ENCODE assay signal across 14 cellular contexts in the genomic region with DNA sequence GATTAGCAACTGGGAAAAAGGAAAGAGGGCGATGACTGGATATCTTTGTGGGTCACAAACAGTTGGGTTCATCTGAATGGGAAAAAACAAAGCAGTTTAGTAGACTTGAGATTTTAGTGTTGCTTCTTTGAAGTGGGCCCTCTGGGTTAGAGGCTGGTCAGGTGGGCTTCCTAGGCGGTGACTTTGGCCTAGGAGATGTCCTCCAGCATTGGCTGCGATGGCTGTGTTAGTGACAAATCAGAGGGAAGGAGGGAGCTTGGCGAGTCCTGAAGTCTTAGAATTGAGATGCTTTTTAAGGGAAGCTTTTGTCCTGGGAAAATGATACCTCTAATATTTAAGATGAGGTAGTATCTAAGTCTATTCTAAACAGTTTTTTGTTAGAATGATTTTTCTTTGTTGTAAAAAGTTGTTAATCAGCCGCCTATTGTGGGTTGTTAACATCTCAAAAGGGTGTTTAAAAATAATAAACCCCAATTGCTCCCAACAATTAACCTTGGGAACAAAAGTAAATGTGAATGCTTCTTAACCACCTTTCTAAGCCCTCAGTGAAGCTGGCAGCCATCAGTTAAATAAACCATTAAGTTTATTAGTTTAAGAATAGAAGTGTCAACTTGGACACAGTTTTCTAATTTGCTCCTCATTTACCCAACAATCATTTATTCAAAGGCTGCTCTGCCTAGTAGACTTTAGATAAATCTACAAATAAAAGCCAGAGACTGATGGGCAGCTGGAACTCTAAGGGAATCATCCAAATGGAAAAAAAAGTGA. TPM values are rescaled to one million over a fixed set of nuclear protein-coding genes. Genes with fewer than 3 reads are reported as not detected.
DNase-seq lines count a peak whose midpoint lies in the region; ATAC-seq, FAIRE-seq and TF ChIP-seq lines count a peak whose summit lies in the region.
"Had no signal": no experiment of that assay in that cellular context is flagged by ENCODE, and none has a peak within 500 bp of the region (broad histone marks: within the 10 kb centered on the region; RNA-seq: fewer than 3 reads in every experiment).

No MANE protein-coding gene starts in this region.

- H3K4me1 ChIP-seq in ES-I3 (ENCODE audit: insufficient read depth, low read length) = peaks cover 81% of the 10 kb centered on the region
- peaks cover 55% of the 10 kb centered on the region for H3K4me1 ChIP-seq in PC-3 (ENCODE audit: insufficient read depth, low read length)
- peaks cover 22% of the 10 kb centered on the region for H3K4me1 ChIP-seq in hepatocyte (ENCODE audit: insufficient read depth)
- H3K4me1 ChIP-seq in small intestine (ENCODE audit: control insufficient read depth in 2 of 2, insufficient read depth in 1 of 2, low read depth in 1 of 2, low read length in 1 of 2) = peaks cover 0 to 9% of the 10 kb centered on the region in 2 donors
- no peaks in the 10 kb centered on the region for H3K4me1 ChIP-seq in testis

- TF ChIP-seq POLR2A in testis (IDR thresholded peaks at IDR 0.05) = no peak

- peak overlapping the region; percentile 37 for H3K9ac ChIP-seq in ES-I3 (ENCODE audit: low read depth, low read length)
- H3K9ac ChIP-seq in PC-3 (ENCODE audit: low read length) = peak overlapping the region; percentile 75

- H3K79me2 ChIP-seq in PC-3 (ENCODE audit: low read length) = peaks cover 34% of the 10 kb centered on the region
- H3K79me2 ChIP-seq in hepatocyte = peaks cover 27% of the 10 kb centered on the region

- ATAC-seq in PC-3 (no peak), esophagus mucosa (no peak)

- H3K36me3 ChIP-seq in ES-I3 (ENCODE audit: insufficient read depth, low read length) (peaks cover 4% of the 10 kb centered on the region; the same call in 1 of the 2 replicates), PC-3 (ENCODE audit: low read depth, low read length) (0 out of 2 replicates have a peak, but pooled peaks cover 7% of the 10 kb centered on the region), hepatocyte (replicated peaks; ENCODE audit: insufficient read depth, low read depth) (no peaks in the 10 kb centered on the region), small intestine (ENCODE audit: control insufficient read depth in 2 of 2, insufficient read depth in 2 of 2, low read length in 2 of 2) (no peaks in the 10 kb centered on the region), testis (ENCODE audit: low read depth, missing control alignments) (no peaks in the 10 kb centered on the region)
- H3K36me3 ChIP-seq: MG63 had no signal

- CTCF ChIA-PET in PC-3 (lab: Charles Lee) = interaction anchor here (0.9 kb wide), 1 partner anchor 188 kb away, joined by 18 read pairs; no protein-coding TSS in a partner anchor

- DNase-seq in PC-3 = no peak
- no peak for DNase-seq in hepatocyte (ENCODE audit: low spot score)
- no peak for DNase-seq in small intestine
- no peak for DNase-seq in caudate nucleus (lab: John Stamatoyannopoulos, UW)
- DNase-seq in testis = no peak
- no peak for DNase-seq in activated gamma-delta T cell treated with Interleukin-2 at 50 U/mL for 16 hours
- DNase-seq: activated CD4-positive, alpha-beta T cell treated with anti-CD3 and anti-CD28 coated beads, Interleukin-2, amount 50 U/mL, for 48 hours; activated effector memory CD4-positive, alpha-beta T cell treated with Interleukin-2 at 50 U/mL for 16 hours; CD4-positive, CD25-positive, alpha-beta regulatory T cell; MG63 had no signal

- TF ChIP-seq CTCF in PC-3 (conservative IDR thresholded peaks at IDR 0.05; ENCODE audit: low read depth, low read length) (no peak), hepatocyte (IDR thresholded peaks at IDR 0.05; ENCODE audit: poor library complexity) (no peak), testis (IDR thresholded peaks at IDR 0.05) (no peak)

- H3K4me2 ChIP-seq in PC-3 (ENCODE audit: low read length) (peak overlapping the region; percentile 78), hepatocyte (no peak overlapping the region)

- POLR2A ChIA-PET in PC-3 (lab: Charles Lee; ENCODE audit: unreplicated experiment) = interaction anchor here (0.6 to 1.2 kb wide), 2 partner anchors 12 to 20 kb away, joined by 4 to 5 read pairs; no protein-coding TSS in a partner anchor

- H3K4me3 ChIP-seq in PC-3 (ENCODE audit: low read length) = no peak overlapping the region
- no peak overlapping the region for H3K4me3 ChIP-seq in hepatocyte
- H3K4me3 ChIP-seq in small intestine (ENCODE audit: low read depth in 1 of 2, low read length in 2 of 2) = no peak overlapping the region
- H3K4me3 ChIP-seq in testis = no peak overlapping the region
- H3K4me3 ChIP-seq: MG63 had no signal

- no TSS peak for BruUV-seq in PC-3 (replicated peaks; lab: Mats Ljungman, UMichigan)

- intact Hi-C loops in PC-3 (cut with micrococcal nuclease) (no loop called here), testis (cut with DNase I; ENCODE audit: low total_unique reads) (no loop called here)

- peaks cover 8% of the 10 kb centered on the region for H3F3A ChIP-seq in PC-3 (ENCODE audit: low read length, unreplicated experiment)

- peak overlapping the region; percentile 99 for H3K27ac ChIP-seq in PC-3 (ENCODE audit: low read length)
- peak overlapping the region; percentile 87 for H3K27ac ChIP-seq in hepatocyte
- H3K27ac ChIP-seq in small intestine (ENCODE audit: low read depth in 1 of 2, low read length in 1 of 2) = peak overlapping the region; percentile 93
- no peak overlapping the region for H3K27ac ChIP-seq in caudate nucleus (ENCODE audit: low read depth, low read length)
- H3K27ac ChIP-seq in testis = no peak overlapping the region

- FAIRE-seq in small intestine (lab: Jason Lieb, UNC) = no peak
- FAIRE-seq: endometrium had no signal

- H3K9me2 ChIP-seq in PC-3 (replicated peaks; ENCODE audit: low read length) (no peaks in the 10 kb centered on the region), hepatocyte (replicated peaks; ENCODE audit: insufficient read depth) (no peaks in the 10 kb centered on the region)

- H3K9me3 ChIP-seq in ES-I3 (ENCODE audit: control insufficient read depth, insufficient read depth, low read length) (no peaks in the 10 kb centered on the region), PC-3 (ENCODE audit: low read length) (no peaks in the 10 kb centered on the region), hepatocyte (ENCODE audit: low read depth) (no peaks in the 10 kb centered on the region), small intestine (ENCODE audit: control insufficient read depth, low read depth) (no peaks in the 10 kb centered on the region), testis (no peaks in the 10 kb centered on the region)
- H3K9me3 ChIP-seq: MG63 had no signal

- WGBS in hepatocyte (ENCODE audit: low lambda C conversion rate, missing lambda C conversion rate) = 67% methylated on average over 5 of the region's 5 CpGs
- WGBS in small intestine, 3 donors = 63 to 85% (median 80%) methylated on average over 5 of the region's 5 CpGs
- WGBS in testis, 2 donors = 81 to 84% methylated on average over 4 to 5 of the region's 5 CpGs

- H2AFZ ChIP-seq in PC-3 (ENCODE audit: low read length) (no peak overlapping the region), hepatocyte (no peak overlapping the region)

- no peaks in the 10 kb centered on the region for H4K20me1 ChIP-seq in PC-3 (ENCODE audit: low read length)
- peaks cover 5% of the 10 kb centered on the region for H4K20me1 ChIP-seq in hepatocyte (ENCODE audit: insufficient read depth, poor library complexity, severe bottlenecking)

- H3K27me3 ChIP-seq in PC-3 (ENCODE audit: low read length) = no peaks in the 10 kb centered on the region
- H3K27me3 ChIP-seq in hepatocyte = no peaks in the 10 kb centered on the region
- H3K27me3 ChIP-seq in small intestine (ENCODE audit: control insufficient read depth in 2 of 2, insufficient read depth in 2 of 2, low read length in 2 of 2) = no peaks in the 10 kb centered on the region
- H3K27me3 ChIP-seq in testis = no peaks in the 10 kb centered on the region
- H3K27me3 ChIP-seq: MG63 had no signal

RNA-seq across cellular contexts. Expression of a gene that starts 31.7 kb away (rescaled TPM):
- total RNA-seq in PC-3 (2014; rRNA removed) (26.4 and 32.7 TPM in 2 replicates), hepatocyte (17.7 and 28.5 TPM in 2 replicates), testis (1 to 10 TPM; 5.6 to 7.1 TPM), esophagus mucosa (36.4 TPM)
- polyA plus RNA-seq in hepatocyte (9.6 and 13.5 TPM in 2 replicates), small intestine (10 to 100 TPM; 22.2 to 40.0 (median 27.6) TPM), testis (ENCODE audit: insufficient read depth, low read depth, low replicate concordance) (7.8 TPM)

RNA-seq across cellular contexts. Expression of a gene that starts 53.2 kb away (rescaled TPM):
- total RNA-seq in PC-3 (2014; rRNA removed) = 0.04 TPM in 1 of 2 replicates, not detected in the other
- total RNA-seq in hepatocyte = 1.6 TPM in 2 replicates
- 2.2 and 2.3 TPM in 2 replicates for polyA plus RNA-seq in hepatocyte
- 10 to 100 TPM in 2 of 3 donors, 1 to 10 TPM in 1; 2.6 to 26.4 (median 25.9) TPM for polyA plus RNA-seq in small intestine
- total RNA-seq in testis = not detected
- polyA plus RNA-seq in testis (ENCODE audit: insufficient read depth, low read depth, low replicate concordance) = not detected
- total RNA-seq in esophagus mucosa = 0.96 TPM
- total RNA-seq: CD4-positive, CD25-positive, alpha-beta regulatory T cell; omental fat pad had no signal
- polyA plus RNA-seq: CD4-positive, CD25-positive, alpha-beta regulatory T cell had no signal

Comparison
In these comparisons a context has a peak if more than half of its experiments do, and no peak if none do; other contexts are left out.
1. H3K27ac ChIP-seq: peak in PC-3 (single experiment), hepatocyte (single experiment) and small intestine (2 of 2); none in caudate nucleus (single experiment) and testis (0 of 2).